In genomic region chr21:24275613-24276012, GRCh38 we compare ENCODE assay signal across 28 cellular contexts.
"Had no signal": no experiment of that assay in that cellular context is flagged by ENCODE, and none has a peak within 500 bp of the region (broad histone marks: within the 10 kb centered on the region; RNA-seq: fewer than 3 reads in every experiment).

No MANE protein-coding gene starts in this region.

- H3K4me1 ChIP-seq: adrenal gland, body of pancreas, colonic mucosa, heart left ventricle had no signal

- ATAC-seq: activated CD4-positive, alpha-beta T cell treated with anti-CD3 and anti-CD28 coated beads for 36 hours; activated CD8-positive, alpha-beta memory T cell treated with anti-CD3 and anti-CD28 coated beads, Interleukin-2, amount 10 ng/mL, durations not matched to agents 7 days and 5 days; activated CD8-positive, alpha-beta T cell treated with anti-CD3 and anti-CD28 coated beads, Interleukin-2, amount 10 ng/mL, durations not matched to agents 7 days and 5 days; activated naive CD8-positive, alpha-beta T cell treated with anti-CD3 and anti-CD28 coated beads, Interleukin-2, amount 50 U/mL, for 24 hours; body of pancreas; esophagus mucosa; heart left ventricle had no signal

- H3K4me3 ChIP-seq: adrenal gland, body of pancreas, colonic mucosa, heart left ventricle, hepatocyte had no signal

- H3K79me2 ChIP-seq: hepatocyte had no signal

- H2AFZ ChIP-seq: hepatocyte had no signal

- DNase-seq: activated CD4-positive, alpha-beta memory T cell treated with anti-CD3 and anti-CD28 coated beads for 36 hours; activated CD4-positive, alpha-beta T cell treated with anti-CD3 and anti-CD28 coated beads for 36 hours; activated CD4-positive, alpha-beta T cell treated with anti-CD3 and anti-CD28 coated beads, Interleukin-2, amount 10 ng/mL, durations not matched to agents 24 days and 14 days; activated CD4-positive, CD25-positive, alpha-beta regulatory T cell; activated CD4-positive, CD25-positive, alpha-beta regulatory T cell treated with anti-CD3 and anti-CD28 coated beads, Interleukin-2, amount 50 U/mL, for 72 hours; activated CD8-positive, alpha-beta memory T cell treated with anti-CD3 and anti-CD28 coated beads, Interleukin-2, amount 10 ng/mL, durations not matched to agents 7 days and 5 days; activated CD8-positive, alpha-beta memory T cell treated with anti-CD3 and anti-CD28 coated beads, Interleukin-2, amount 50 U/mL, for 4 hours; activated CD8-positive, alpha-beta T cell treated with anti-CD3 and anti-CD28 coated beads, Interleukin-2, amount 10 ng/mL, durations not matched to agents 7 days and 5 days; activated effector memory CD4-positive, alpha-beta T cell treated with anti-CD3 and anti-CD28 coated beads, Interleukin-2, amount 50 U/mL, for 16 hours; activated naive CD4-positive, alpha-beta T cell treated with anti-CD3 and anti-CD28 coated beads for 36 hours; activated naive CD8-positive, alpha-beta T cell treated with anti-CD3 and anti-CD28 coated beads for 36 hours; activated naive CD8-positive, alpha-beta T cell treated with anti-CD3 and anti-CD28 coated beads, Interleukin-2, amount 50 U/mL, for 24 hours; activated T-cell treated with anti-CD3 and anti-CD28 coated beads, Interleukin-2, amount 50 U/mL, for 1 hour; activated T-cell treated with anti-CD3 and anti-CD28 coated beads, Interleukin-2, amount 50 U/mL, for 48 hours; adrenal gland; amygdala; aorta; body of pancreas; caudate nucleus; cerebellar nuclear complex; colonic mucosa; effector CD8-positive, alpha-beta T cell; heart left ventricle; T-helper 2 cell had no signal

- H3K4me2 ChIP-seq: hepatocyte had no signal

- H3K27ac ChIP-seq: adrenal gland, body of pancreas, colonic mucosa, heart left ventricle, hepatocyte had no signal

- H3K9me3 ChIP-seq: adrenal gland, body of pancreas, colonic mucosa, heart left ventricle had no signal

- H3K27me3 ChIP-seq: body of pancreas, colonic mucosa, hepatocyte had no signal

- H3K36me3 ChIP-seq: adrenal gland, colonic mucosa, heart left ventricle had no signal

- FAIRE-seq: endometrium, frontal cortex had no signal
